19 cellular contexts compared by ENCODE assay signal in genomic region chr1:220991959-220992704, GRCh38.
DNase-seq lines count a peak whose midpoint lies in the region; TF ChIP-seq lines count a peak whose summit lies in the region.
"Had no signal": no experiment of that assay in that cellular context is flagged by ENCODE, and none has a peak within 500 bp of the region (broad histone marks: within the 10 kb centered on the region; RNA-seq: fewer than 3 reads in every experiment).

No MANE protein-coding gene starts in this region.

- H3K4me1 ChIP-seq in ACC112 (ENCODE audit: control insufficient read depth, insufficient read depth, low read length, unreplicated experiment), result peaks cover 15% of the 10 kb centered on the region
- H3K4me1 ChIP-seq in osteoblast (ENCODE audit: insufficient read depth, low read length), result peaks cover 14% of the 10 kb centered on the region

- H3K4me2 ChIP-seq in osteoblast (ENCODE audit: insufficient read depth, low read length), result peak overlapping the region; percentile 68

- no peaks in the 10 kb centered on the region for H3K36me3 ChIP-seq in ACC112 (ENCODE audit: insufficient read depth, low read length)
- no peaks in the 10 kb centered on the region for H3K36me3 ChIP-seq in osteoblast (ENCODE audit: insufficient read depth, low read length)
- H3K36me3 ChIP-seq: brain microvascular endothelial cell, tibial nerve had no signal

- H3K4me3 ChIP-seq in ACC112 (ENCODE audit: low read depth, low read length) (peak overlapping the region; percentile 28), fibroblast of the aortic adventitia (ENCODE audit: low read depth, low read length) (peak overlapping the region; percentile 34), osteoblast (ENCODE audit: insufficient read depth, low read length) (peak overlapping the region; percentile 59)
- H3K4me3 ChIP-seq: tibial nerve had no signal

- H3K27ac ChIP-seq in ACC112 (ENCODE audit: low read depth, low read length) (no peak overlapping the region), osteoblast (ENCODE audit: low read depth, low read length) (no peak overlapping the region)
- H3K27ac ChIP-seq: brain microvascular endothelial cell had no signal

- TF ChIP-seq CTCF in fibroblast of the aortic adventitia (IDR thresholded peaks at IDR 0.05; ENCODE audit: insufficient read depth, low read length), result no peak
- TF ChIP-seq CTCF in osteoblast (IDR thresholded peaks at IDR 0.05; ENCODE audit: extremely low read depth, low read depth, low read length), result no peak

- peak overlapping the region; percentile 73 for H2AFZ ChIP-seq in ACC112 (ENCODE audit: low read length, unreplicated experiment)
- peak overlapping the region; percentile 82 for H2AFZ ChIP-seq in osteoblast (ENCODE audit: low read length)

- H3K9me3 ChIP-seq in osteoblast (ENCODE audit: low read depth, low read length), result no peaks in the 10 kb centered on the region
- H3K9me3 ChIP-seq: tibial nerve had no signal

- H3K27me3 ChIP-seq in ACC112 (ENCODE audit: insufficient read depth, low read length), result no peaks in the 10 kb centered on the region
- no peaks in the 10 kb centered on the region for H3K27me3 ChIP-seq in osteoblast (ENCODE audit: insufficient read depth, low read length)
- H3K27me3 ChIP-seq: brain microvascular endothelial cell, tibial nerve had no signal

- H4K20me1 ChIP-seq in osteoblast (ENCODE audit: insufficient read depth, low read length), result no peaks in the 10 kb centered on the region

- DNase-seq in HuH-7.5 (ENCODE audit: low spot score) (peak; percentile 4), fibroblast of the aortic adventitia (ENCODE audit: low read depth) (peak; percentile 76), osteoblast (ENCODE audit: insufficient read length, low spot score, missing footprints) (peak; percentile 44), activated T-cell treated with anti-CD3 and anti-CD28 coated beads for 4 hours (no peak), NCI-H1694 (lab: John Stamatoyannopoulos, UW) (no peak), Kasumi-1 (lab: John Stamatoyannopoulos, UW) (no peak), CD1c-positive myeloid dendritic cell (ENCODE audit: extremely low spot score) (no peak)
- DNase-seq: activated CD8-positive, alpha-beta T cell treated with anti-CD3 and anti-CD28 coated beads for 36 hours; activated gamma-delta T cell; brain microvascular endothelial cell; Calu3; foreskin melanocyte; GF-D8; NCI-H1930; OCI-M1; posterior cingulate gyrus; stimulated activated CD4-positive, alpha-beta T cell treated with anti-CD3 and anti-CD28 coated beads, Interleukin-1b, Interleukin-23, amount 100 ng/mL, for 48 hours had no signal

- H3K79me2 ChIP-seq in ACC112 (ENCODE audit: control insufficient read depth, insufficient read depth, low read length, unreplicated experiment), result no peaks in the 10 kb centered on the region
- H3K79me2 ChIP-seq in osteoblast (ENCODE audit: insufficient read depth, low read length), result no peaks in the 10 kb centered on the region

Comparison
In these comparisons a context has a peak if more than half of its experiments do, and no peak if none do; other contexts are left out.
1. DNase-seq: peak in HuH-7.5 (single experiment), fibroblast of the aortic adventitia (single experiment) and osteoblast (single experiment); none in activated T-cell treated with anti-CD3 and anti-CD28 coated beads for 4 hours (single experiment), NCI-H1694 (single experiment), Kasumi-1 (0 of 2) and CD1c-positive myeloid dendritic cell (single experiment).
2. Peak in every context shown above with its lines, with median percentiles within 50 percentile points of each other: H3K4me3 ChIP-seq.